In the genomic region with DNA sequence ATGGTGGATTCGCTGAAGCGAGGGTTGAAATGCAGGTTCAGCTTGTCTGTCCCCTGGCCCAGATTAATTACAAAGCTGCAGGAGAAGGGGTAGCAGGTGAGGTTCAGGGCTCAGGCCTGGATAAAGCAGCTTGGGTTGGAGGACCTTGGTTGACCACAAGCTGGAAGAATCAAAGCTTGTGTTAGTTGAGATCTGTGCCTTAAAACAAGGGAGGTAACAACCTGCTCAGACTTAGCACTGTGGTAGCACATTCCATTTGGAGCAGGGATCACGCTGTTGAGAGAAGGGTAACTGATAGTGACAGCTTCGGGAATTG, we compare ENCODE assay signal across 15 cellular contexts. TPM values are rescaled to one million over a fixed set of nuclear protein-coding genes. Genes with fewer than 3 reads are reported as not detected.
DNase-seq lines count a peak whose midpoint lies in the region; ATAC-seq and TF ChIP-seq lines count a peak whose summit lies in the region.
"Had no signal": no experiment of that assay in that cellular context is flagged by ENCODE, and none has a peak within 500 bp of the region (broad histone marks: within the 10 kb centered on the region; RNA-seq: fewer than 3 reads in every experiment).

No MANE protein-coding gene starts in this region.

- no peak overlapping the region for H2AFZ ChIP-seq in hepatocyte

- peaks cover 0 to 22% (median 0%) of the 10 kb centered on the region in 3 donors for H3K36me3 ChIP-seq in Peyer's patch
- no peaks in the 10 kb centered on the region for H3K36me3 ChIP-seq in hepatocyte (replicated peaks; ENCODE audit: insufficient read depth, low read depth)

- TF ChIP-seq CTCF in Peyer's patch (IDR thresholded peaks at IDR 0.05) (no peak), hepatocyte (IDR thresholded peaks at IDR 0.05; ENCODE audit: poor library complexity) (no peak)

- no peaks in the 10 kb centered on the region for H3K9me2 ChIP-seq in hepatocyte (replicated peaks; ENCODE audit: insufficient read depth)

- H3K27ac ChIP-seq in Peyer's patch (peak overlapping the region in 3 of 4 donors; percentile 51 to 93 (median 84)), hepatocyte (peak overlapping the region; percentile 91), substantia nigra (ENCODE audit: low read depth, low read length, poor library complexity, severe bottlenecking) (peak overlapping the region; percentile 98)
- H3K27ac ChIP-seq: KMS-11, SK-N-MC had no signal

- no peaks in the 10 kb centered on the region for H3K9me3 ChIP-seq in Peyer's patch
- no peaks in the 10 kb centered on the region for H3K9me3 ChIP-seq in hepatocyte (ENCODE audit: low read depth)

- WGBS in hepatocyte (ENCODE audit: low lambda C conversion rate, missing lambda C conversion rate) = 62% methylated on average over 4 of the region's 4 CpGs

- H3K4me1 ChIP-seq in Peyer's patch (peaks cover 11 to 57% (median 18%) of the 10 kb centered on the region in 4 donors), hepatocyte (ENCODE audit: insufficient read depth) (peaks cover 29% of the 10 kb centered on the region)

- peaks cover 10% of the 10 kb centered on the region for H4K20me1 ChIP-seq in hepatocyte (ENCODE audit: insufficient read depth, poor library complexity, severe bottlenecking)

- TF ChIP-seq POLR2A in Peyer's patch (IDR thresholded peaks at IDR 0.05) = no peak

- H3K4me2 ChIP-seq in hepatocyte = peak overlapping the region; percentile 48
- H3K4me2 ChIP-seq: KMS-11 had no signal

- no peak for ATAC-seq in HG02973 (IDR thresholded peaks at IDR 0.05; ENCODE audit: unreplicated experiment)
- ATAC-seq: sciatic nerve had no signal

- peaks cover 33% of the 10 kb centered on the region for H3K79me2 ChIP-seq in hepatocyte

- H3K27me3 ChIP-seq in Peyer's patch = no peaks in the 10 kb centered on the region
- H3K27me3 ChIP-seq in hepatocyte = no peaks in the 10 kb centered on the region

- H3K4me3 ChIP-seq in Peyer's patch = no peak overlapping the region
- H3K4me3 ChIP-seq in hepatocyte = no peak overlapping the region
- H3K4me3 ChIP-seq: SK-N-MC had no signal

- no peak for DNase-seq in Peyer's patch
- DNase-seq in hepatocyte (ENCODE audit: low spot score) = no peak
- no peak for DNase-seq in substantia nigra (lab: John Stamatoyannopoulos, UW)
- DNase-seq in SHP77 (lab: John Stamatoyannopoulos, UW) = no peak
- no peak for DNase-seq in NCI-H1694 (lab: John Stamatoyannopoulos, UW)
- DNase-seq: activated CD4-positive, alpha-beta T cell treated with anti-CD3 and anti-CD28 coated beads, Interleukin-2, amount 10 ng/mL, durations not matched to agents 7 days and 5 days; activated naive CD4-positive, alpha-beta T cell treated with anti-CD3 and anti-CD28 coated beads, Interleukin-2, amount 50 U/mL, for 16 hours; effector memory CD4-positive, alpha-beta T cell; islet precursor cell; NCI-H1105; stimulated activated CD4-positive, alpha-beta T cell treated with anti-CD3 and anti-CD28 coated beads, Interleukin-1b, Interleukin-23, amount 100 ng/mL, for 48 hours had no signal

RNA-seq across cellular contexts. Expression of gene LGALS2, which starts 9.3 kb away (rescaled TPM):
- total RNA-seq in Peyer's patch (100 to 1,000 TPM in 2 of 4 donors, 10 to 100 TPM in 2; 19.8 to 190 (median 92.7) TPM), hepatocyte (60.1 and 80.9 TPM in 2 replicates)
- 115 and 125 TPM in 2 replicates for polyA plus RNA-seq in hepatocyte
- total RNA-seq: activated CD4-positive, alpha-beta T cell treated with anti-CD3 and anti-CD28 coated beads, Interleukin-2, amount 10 ng/mL, durations not matched to agents 7 days and 5 days; sciatic nerve had no signal

RNA-seq across cellular contexts. Expression of gene CDC42EP1, which starts 10.3 kb away (rescaled TPM):
- total RNA-seq in Peyer's patch (10 to 100 TPM; 22.3 to 41.0 (median 34.7) TPM), hepatocyte (31.4 and 34.6 TPM in 2 replicates)
- polyA plus RNA-seq in hepatocyte = 146 and 149 TPM in 2 replicates

RNA-seq across cellular contexts. Expression of gene GGA1, which starts 38.0 kb away (rescaled TPM):
- total RNA-seq in Peyer's patch (100 to 1,000 TPM in 3 of 4 donors, 10 to 100 TPM in 1; 67.1 to 189 (median 117) TPM), hepatocyte (25.5 and 30.2 TPM in 2 replicates)
- 51.5 and 75.3 TPM in 2 replicates for polyA plus RNA-seq in hepatocyte

RNA-seq across cellular contexts. Expression of gene CARD10, which starts 51.4 kb away (rescaled TPM):
- total RNA-seq in Peyer's patch (100 to 1,000 TPM in 3 of 4 donors, 10 to 100 TPM in 1; 74.3 to 142 (median 123) TPM), hepatocyte (19.1 and 23.4 TPM in 2 replicates)
- polyA plus RNA-seq in hepatocyte = 28.7 and 31.2 TPM in 2 replicates
- total RNA-seq: activated CD4-positive, alpha-beta T cell treated with anti-CD3 and anti-CD28 coated beads, Interleukin-2, amount 10 ng/mL, durations not matched to agents 7 days and 5 days had no signal
